30 cellular contexts compared by ENCODE assay signal in genomic region chr16:3889059-3889458, GRCh38.
"Had no signal": no experiment of that assay in that cellular context is flagged by ENCODE, and none has a peak within 500 bp of the region (broad histone marks: within the 10 kb centered on the region; RNA-seq: fewer than 3 reads in every experiment).

No MANE protein-coding gene starts in this region.

- H3K27ac ChIP-seq: ascending aorta, cardiac muscle cell, PC-9, RWPE1, WERI-Rb-1 had no signal

- H3K4me3 ChIP-seq: ascending aorta, cardiac muscle cell, PC-9 had no signal

- FAIRE-seq: RCC 7860 had no signal

- H3K27me3 ChIP-seq: ascending aorta, cardiac muscle cell had no signal

- H3K4me1 ChIP-seq: ascending aorta had no signal

- DNase-seq: activated CD4-positive, alpha-beta memory T cell treated with anti-CD3 and anti-CD28 coated beads, Interleukin-2, amount 10 ng/mL, durations not matched to agents 7 days and 5 days; activated CD4-positive, alpha-beta T cell treated with anti-CD3 and anti-CD28 coated beads for 1 hour; activated CD4-positive, alpha-beta T cell treated with anti-CD3 and anti-CD28 coated beads for 48 hours; activated CD4-positive, CD25-positive, alpha-beta regulatory T cell; activated CD8-positive, alpha-beta memory T cell treated with anti-CD3 and anti-CD28 coated beads for 24 hours; activated gamma-delta T cell; activated naive CD4-positive, alpha-beta T cell treated with Interleukin-2 at 50 U/mL for 16 hours; activated naive CD8-positive, alpha-beta T cell treated with anti-CD3 and anti-CD28 coated beads, Interleukin-2, amount 10 ng/mL, durations not matched to agents 7 days and 5 days; activated T-cell treated with anti-CD3 and anti-CD28 coated beads, Interleukin-2, amount 50 U/mL, for 1 hour; amygdala; Kasumi-1; KG1; MM.1S; NCI-H1092; NCI-H1436 treated with DMSO at 0.1 percent for 48 hours; NCI-H1694 treated with DMSO at 0.1 percent for 48 hours; NCI-H2029; NCI-H345; NCI-H524 treated with DMSO at 0.1 percent for 48 hours; PC-9; Right ventricle myocardium superior; SW 1271; T-helper 1 cell; T-helper 2 cell; T-helper 9 cell; WERI-Rb-1 had no signal

- H2AFZ ChIP-seq: PC-9 had no signal

- H3K9me3 ChIP-seq: ascending aorta had no signal

- H3K4me2 ChIP-seq: PC-9 had no signal

- H3K36me3 ChIP-seq: ascending aorta, cardiac muscle cell, WERI-Rb-1 had no signal
